In genomic region chr15:76180321-76180720, GRCh38 we compare ENCODE assay signal across 21 cellular contexts.
A peak's percentile ranks its signal among the peaks of the same experiment; 100 is the strongest.
DNase-seq lines count a peak whose midpoint lies in the region; ATAC-seq, FAIRE-seq and TF ChIP-seq lines count a peak whose summit lies in the region.
"Had no signal": no experiment of that assay in that cellular context is flagged by ENCODE, and none has a peak within 500 bp of the region (broad histone marks: within the 10 kb centered on the region; RNA-seq: fewer than 3 reads in every experiment).

No MANE protein-coding gene starts in this region.

- CTCF ChIA-PET in IMR-90 (lab: Yijun Ruan, JAX): no interaction called here

- no peak overlapping the region for H3K23ac ChIP-seq in IMR-90 (ENCODE audit: low read depth, low read length)

- H3K9me3 Mint-ChIP-seq in neural progenitor cell: peaks cover 3% of the 10 kb centered on the region
- H3K9me3 Mint-ChIP-seq: CD4-positive, alpha-beta T cell; CD8-positive, alpha-beta memory T cell; GM23338; H9 had no signal

- H3K18ac ChIP-seq in IMR-90 (ENCODE audit: low read depth, low read length): no peak overlapping the region

- BruUV-seq in IMR-90 (replicated peaks; lab: Mats Ljungman, UMichigan): no TSS peak

- no peak for TF ChIP-seq RAD21 in IMR-90 (IDR thresholded peaks at IDR 0.05; ENCODE audit: low read length)

- H3K56ac ChIP-seq in IMR-90 (ENCODE audit: extremely low read depth, insufficient read depth, low read length): no peak overlapping the region

- 0 out of 2 replicates have a peak overlapping the region, but pooled peaks have one; percentile 29 for H3K14ac ChIP-seq in IMR-90 (replicated peaks; ENCODE audit: low read depth, low read length)

- no peak overlapping the region for H4K8ac ChIP-seq in IMR-90 (ENCODE audit: low read depth in 2 of 2, low read length in 2 of 2)

- H4K20me1 ChIP-seq in IMR-90 (ENCODE audit: insufficient read depth, low read length): no peaks in the 10 kb centered on the region; the same call in 1 of the 2 replicates
- no peaks in the 10 kb centered on the region for H4K20me1 ChIP-seq in neural progenitor cell (ENCODE audit: low read depth)
- H4K20me1 ChIP-seq: BLaER1 had no signal

- intact Hi-C loops in IMR-90 (cut with micrococcal nuclease): no loop called here

- H3K9ac ChIP-seq in IMR-90 (ENCODE audit: low read depth, low read length) (no peak overlapping the region), neural progenitor cell (no peak overlapping the region)
- H3K9ac ChIP-seq: BLaER1 had no signal

- H3F3A ChIP-seq in neural progenitor cell (ENCODE audit: low read depth): peaks cover 13% of the 10 kb centered on the region

- no peak overlapping the region for H4K5ac ChIP-seq in IMR-90 (ENCODE audit: low read depth, low read length)

- H3K27me3 ChIP-seq in IMR-90 (ENCODE audit: control insufficient read depth, insufficient read depth, low read length) (no peaks in the 10 kb centered on the region; the same call in 1 of the 2 replicates), neural progenitor cell (no peaks in the 10 kb centered on the region)
- H3K27me3 ChIP-seq: BLaER1 had no signal

- no peak overlapping the region for H2BK5ac ChIP-seq in IMR-90 (ENCODE audit: low read depth, low read length, poor library complexity, severe bottlenecking)

- no peak overlapping the region for H3K4me2 ChIP-seq in IMR-90 (ENCODE audit: low read depth, low read length)
- H3K4me2 ChIP-seq in neural progenitor cell: no peak overlapping the region
- H3K4me2 ChIP-seq: BLaER1, GM23338 had no signal

- 0 out of 2 replicates have a peak overlapping the region, but pooled peaks have one; percentile 10 for H3K4ac ChIP-seq in IMR-90 (ENCODE audit: low read depth, low read length)

- no peak for DNase-seq in IMR-90
- DNase-seq in SK-MEL-5 (ENCODE audit: low read depth, low spot score): peak; percentile 39
- no peak for DNase-seq in neural progenitor cell (ENCODE audit: low spot score)
- DNase-seq in OCI-M1 (lab: John Stamatoyannopoulos, UW): no peak
- no peak for DNase-seq in NCI-H1417 (lab: John Stamatoyannopoulos, UW)
- DNase-seq in GM12891 (ENCODE audit: insufficient read length, low spot score): no peak
- DNase-seq: CD4-positive, alpha-beta T cell; CD8-positive, alpha-beta memory T cell; DMS 273 treated with DMSO at 0.1 percent for 48 hours; DMS79; EL; GDM1; H9 had no signal

- TF ChIP-seq CTCF in IMR-90 (conservative IDR thresholded peaks at IDR 0.05; ENCODE audit: low read depth, low read length): no peak
- TF ChIP-seq CTCF in neural progenitor cell (IDR thresholded peaks at IDR 0.05): no peak

- H3K4me1 ChIP-seq in IMR-90 (ENCODE audit: control insufficient read depth, insufficient read depth, low read length): peaks cover 2% of the 10 kb centered on the region
- H3K4me1 ChIP-seq in neural progenitor cell: peaks cover 17% of the 10 kb centered on the region
- H3K4me1 ChIP-seq: BLaER1 had no signal

- H2BK20ac ChIP-seq in IMR-90 (ENCODE audit: low read depth, low read length): no peak overlapping the region

- peak overlapping the region; percentile 81 for H3K27ac Mint-ChIP-seq in neural progenitor cell
- H3K27ac Mint-ChIP-seq: B cell; CD4-positive, alpha-beta T cell; GM23338 had no signal

- ATAC-seq in IMR-90 (ENCODE audit: low read depth): no peak
- ATAC-seq: GM12878, GM23338, HCT116 had no signal

- no peaks in the 10 kb centered on the region for H3K79me1 ChIP-seq in IMR-90 (ENCODE audit: low read depth in 1 of 2, low read length in 2 of 2)

- peaks cover 20% of the 10 kb centered on the region for H3K9me1 ChIP-seq in IMR-90 (ENCODE audit: insufficient read depth, low read length)

- H3K4me1 Mint-ChIP-seq in neural progenitor cell: peaks cover 24% of the 10 kb centered on the region
- H3K4me1 Mint-ChIP-seq: B cell had no signal

- no peaks in the 10 kb centered on the region for H3K79me2 ChIP-seq in neural progenitor cell (ENCODE audit: low read depth)

- H3K36me3 Mint-ChIP-seq in neural progenitor cell: no peaks in the 10 kb centered on the region
- H3K36me3 Mint-ChIP-seq: CD8-positive, alpha-beta memory T cell had no signal

- H3K9me3 ChIP-seq in IMR-90 (ENCODE audit: control insufficient read depth, insufficient read depth, low read length): no peaks in the 10 kb centered on the region
- H3K9me3 ChIP-seq in neural progenitor cell (ENCODE audit: low read depth): no peaks in the 10 kb centered on the region
- H3K9me3 ChIP-seq: BLaER1 had no signal

- dilution Hi-C loops in IMR-90 (cut with HindIII; ENCODE audit: low sequenced_read_pairs, unreplicated experiment): no loop called here

- 100% methylated on average over 2 of the region's 7 CpGs; no CpG with 5 or more reads in 1 of the 2 experiments for WGBS in IMR-90 (ENCODE audit: extremely low coverage in 2 of 2, insufficient read length in 1 of 2), 2 experiments

- H3K27ac ChIP-seq in IMR-90 (ENCODE audit: insufficient read depth, low read length) (no peak overlapping the region), neural progenitor cell (no peak overlapping the region)
- H3K27ac ChIP-seq: BLaER1, C4-2B had no signal

- FAIRE-seq in GM12891 (lab: Jason Lieb, UNC): no peak
- FAIRE-seq: D721Med, GM12878, GM18507 had no signal

- in situ Hi-C loops in IMR-90 (cut with MboI; ENCODE audit: low sequenced_read_pairs) (no loop called here), SK-MEL-5 (cut with HindIII; ENCODE audit: low pct_unique_long_range_greater_than_20kb, low sequenced_read_pairs) (no loop called here)

- no peak overlapping the region for H2AK5ac ChIP-seq in IMR-90 (ENCODE audit: low read depth, low read length)

- peaks cover 2% of the 10 kb centered on the region for H3K27me3 Mint-ChIP-seq in neural progenitor cell (ENCODE audit: insufficient read depth, low read depth)

- POLR2A ChIA-PET in IMR-90 (lab: Charles Lee; ENCODE audit: unreplicated experiment): no interaction called here

- H4K91ac ChIP-seq in IMR-90 (ENCODE audit: insufficient read depth, low read depth, low read length): no peak overlapping the region

- no peak overlapping the region for H3K4me3 ChIP-seq in IMR-90 (ENCODE audit: insufficient read depth, low read depth, low read length)
- H3K4me3 ChIP-seq in neural progenitor cell: no peak overlapping the region
- H3K4me3 ChIP-seq: BLaER1, GM12878, GM23338 had no signal

- H3K4me3 Mint-ChIP-seq in neural progenitor cell: no peak overlapping the region
- H3K4me3 Mint-ChIP-seq: B cell; CD4-positive, alpha-beta T cell; CD8-positive, alpha-beta memory T cell; GM23338; H9 had no signal

- H2AFZ ChIP-seq in IMR-90 (replicated peaks; ENCODE audit: low read length, poor library complexity) (no peak overlapping the region), neural progenitor cell (replicated peaks) (no peak overlapping the region)
- H2AFZ ChIP-seq: GM23338 had no signal

- H3K36me3 ChIP-seq in IMR-90 (ENCODE audit: control insufficient read depth, insufficient read depth, low read length): no peaks in the 10 kb centered on the region
- H3K36me3 ChIP-seq in neural progenitor cell: no peaks in the 10 kb centered on the region
- H3K36me3 ChIP-seq: BLaER1 had no signal

- TF ChIP-seq POLR2A in IMR-90 (IDR thresholded peaks at IDR 0.05; ENCODE audit: low read depth, low read length) (no peak), GM12891 (IDR thresholded peaks at IDR 0.05; ENCODE audit: low read depth, low read length) (no peak)

- H2AK9ac ChIP-seq in IMR-90 (replicated peaks; ENCODE audit: low read depth, low read length, poor library complexity): no peak overlapping the region

- H2BK15ac ChIP-seq in IMR-90 (ENCODE audit: low read depth, low read length): no peak overlapping the region

- no peak overlapping the region; the same call in 1 of the 2 replicates for H2BK120ac ChIP-seq in IMR-90 (ENCODE audit: low read depth, low read length)

TF ChIP-seq in IMR-90, 13 proteins besides CTCF, POLR2A, EP300 and RAD21:
- TF ChIP-seq ELK1 (IDR thresholded peaks at IDR 0.05; ENCODE audit: borderline replicate concordance, low read depth, low read length) (no peak), RFX5 (IDR thresholded peaks at IDR 0.05; ENCODE audit: low read depth, low read length) (no peak), SMC3 (IDR thresholded peaks at IDR 0.05; ENCODE audit: low read depth, low read length) (no peak)
TF ChIP-seq in IMR-90: peak in this region for 0.

TF ChIP-seq in GM12891, 5 proteins besides CTCF, POLR2A, EP300 and RAD21:
- TF ChIP-seq POU2F2 (IDR thresholded peaks at IDR 0.05; ENCODE audit: low read depth, low read length) (no peak), PAX5 (IDR thresholded peaks at IDR 0.05; ENCODE audit: insufficient read depth, low read length, severe bottlenecking) (no peak), SPI1 (IDR thresholded peaks at IDR 0.05; ENCODE audit: low read depth, low read length) (no peak), POLR2AphosphoS5 (IDR thresholded peaks at IDR 0.05; ENCODE audit: low read depth, low read length) (no peak), TAF1 (IDR thresholded peaks at IDR 0.05; ENCODE audit: low read depth, low read length) (no peak)
